ENCODE assay signal across 23 cellular contexts in the genomic region with DNA sequence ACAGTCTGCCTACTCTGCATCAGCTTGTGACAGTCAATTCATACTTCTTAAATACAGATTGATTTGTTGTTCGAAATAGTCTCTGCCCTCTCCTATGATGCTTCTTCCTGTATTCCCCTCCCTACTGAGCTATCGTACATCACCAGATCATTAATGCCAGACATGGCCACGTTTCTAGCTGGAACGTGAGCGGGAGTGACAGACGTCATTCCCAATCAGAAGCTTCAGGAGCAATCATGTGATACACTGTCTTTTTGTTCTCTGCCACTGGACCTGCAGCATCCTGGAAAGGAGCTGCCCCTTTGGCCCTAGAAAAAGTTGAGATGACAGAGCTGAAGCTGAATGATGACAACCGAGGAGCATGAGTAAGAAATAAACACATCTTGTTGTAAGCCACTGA.
"Had no signal": no experiment of that assay in that cellular context is flagged by ENCODE, and none has a peak within 500 bp of the region (broad histone marks: within the 10 kb centered on the region; RNA-seq: fewer than 3 reads in every experiment).

No MANE protein-coding gene starts in this region.

- FAIRE-seq: islet of Langerhans, keratinocyte had no signal

- H3K27ac Mint-ChIP-seq: mesothelial cell of epicardium, naive B cell had no signal

- H3K4me3 Mint-ChIP-seq: mesothelial cell of epicardium, naive B cell had no signal

- H3K4me1 Mint-ChIP-seq: mesothelial cell of epicardium, naive B cell had no signal

- DNase-seq: colonic mucosa; cortex of kidney; dermis blood vessel endothelial cell; dorsolateral prefrontal cortex; effector CD4-positive, alpha-beta T cell; effector memory CD4-positive, alpha-beta T cell; esophagus squamous epithelium; foreskin fibroblast; foreskin melanocyte; gastrocnemius medialis; glutamatergic neuron; heart right ventricle; hippocampal formation; left cardiac atrium; left lung; left ventricle myocardium superior; lower lobe of right lung; mesenchymal stem cell; mucosa of descending colon; naive B cell had no signal

- H3K36me3 Mint-ChIP-seq: mesothelial cell of epicardium had no signal

- H3K9me3 Mint-ChIP-seq: mesothelial cell of epicardium had no signal
